13 cellular contexts compared by ENCODE assay signal in genomic region chr2:157831573-157832315, GRCh38. TPM values are rescaled to one million over a fixed set of nuclear protein-coding genes. Genes with fewer than 3 reads are reported as not detected.
A peak's percentile ranks its signal among the peaks of the same experiment; 100 is the strongest.
DNase-seq lines count a peak whose midpoint lies in the region; ATAC-seq and TF ChIP-seq lines count a peak whose summit lies in the region.
"Had no signal": no experiment of that assay in that cellular context is flagged by ENCODE, and none has a peak within 500 bp of the region (broad histone marks: within the 10 kb centered on the region; RNA-seq: fewer than 3 reads in every experiment).

No MANE protein-coding gene starts in this region.

- no peaks in the 10 kb centered on the region for H3K9me3 Mint-ChIP-seq in CD4-positive, CD25-positive, alpha-beta regulatory T cell

- peak overlapping the region; percentile 29 to 63 (median 43) for H3K27ac Mint-ChIP-seq in CD4-positive, CD25-positive, alpha-beta regulatory T cell

- TF ChIP-seq CTCF in adrenal gland (IDR thresholded peaks at IDR 0.05) = no peak
- no peak for TF ChIP-seq CTCF in gastroesophageal sphincter (IDR thresholded peaks at IDR 0.05)
- no peak for TF ChIP-seq CTCF in psoas muscle (IDR thresholded peaks at IDR 0.05)

- no peaks in the 10 kb centered on the region for H3K36me3 ChIP-seq in CD4-positive, CD25-positive, alpha-beta regulatory T cell (ENCODE audit: control insufficient read depth, insufficient read depth, low read length)
- H3K36me3 ChIP-seq in adrenal gland (replicated peaks in 1 of 2) = no peaks in the 10 kb centered on the region
- no peaks in the 10 kb centered on the region for H3K36me3 ChIP-seq in gastroesophageal sphincter
- no peaks in the 10 kb centered on the region for H3K36me3 ChIP-seq in psoas muscle (ENCODE audit: insufficient read depth in 1 of 2, low read depth in 1 of 2)
- H3K36me3 ChIP-seq: cardiac muscle cell had no signal

- no peak overlapping the region for H3K4me3 ChIP-seq in CD4-positive, CD25-positive, alpha-beta regulatory T cell (ENCODE audit: low read depth, low read length)
- no peak overlapping the region for H3K4me3 ChIP-seq in adrenal gland
- H3K4me3 ChIP-seq in gastroesophageal sphincter = no peak overlapping the region
- peak overlapping the region; percentile 11 for H3K4me3 ChIP-seq in psoas muscle
- H3K4me3 ChIP-seq: cardiac muscle cell had no signal

- TF ChIP-seq EP300 in gastroesophageal sphincter (IDR thresholded peaks at IDR 0.05) = no peak

- H3K4me3 Mint-ChIP-seq in CD4-positive, CD25-positive, alpha-beta regulatory T cell = no peak overlapping the region

- DNase-seq in CD4-positive, CD25-positive, alpha-beta regulatory T cell = no peak
- DNase-seq in adrenal gland (no peak), psoas muscle (no peak), T-helper 2 cell (no peak), HK-2 (ENCODE audit: unreplicated experiment) (no peak), NCI-H526 treated with DMSO at 0.1 percent for 48 hours (lab: John Stamatoyannopoulos, UW) (no peak), NOMO-1 treated with dmso at 0.1 percent for 144 hours (lab: John Stamatoyannopoulos, UW; ENCODE audit: unreplicated experiment) (no peak)
- DNase-seq: activated T-cell treated with anti-CD3 and anti-CD28 coated beads for 4 hours, AML-193, KBM-7, NCI-H2081 treated with DMSO at 0.1 percent for 48 hours had no signal

- intact Hi-C loops in adrenal gland (cut with DNase I) = no loop called here
- intact Hi-C loops in psoas muscle (cut with DNase I) = no loop called here

- no peak overlapping the region for H3K27ac ChIP-seq in CD4-positive, CD25-positive, alpha-beta regulatory T cell (ENCODE audit: insufficient read depth, low read length, poor library complexity, severe bottlenecking)
- H3K27ac ChIP-seq in adrenal gland (peak overlapping the region in 4 of 5 donors; percentile 51 to 85 (median 66)), gastroesophageal sphincter (peak overlapping the region; percentile 67 to 78 (median 74)), psoas muscle (peak overlapping the region; percentile 81)
- H3K27ac ChIP-seq: cardiac muscle cell had no signal

- H3K27me3 Mint-ChIP-seq in CD4-positive, CD25-positive, alpha-beta regulatory T cell = no peaks in the 10 kb centered on the region

- TF ChIP-seq POLR2A in adrenal gland (IDR thresholded peaks at IDR 0.05) (no peak), gastroesophageal sphincter (IDR thresholded peaks at IDR 0.05) (no peak)

- peaks cover 42 to 57% (median 45%) of the 10 kb centered on the region in 4 donors for H3K4me1 Mint-ChIP-seq in CD4-positive, CD25-positive, alpha-beta regulatory T cell

- no peaks in the 10 kb centered on the region for H3K27me3 ChIP-seq in CD4-positive, CD25-positive, alpha-beta regulatory T cell (ENCODE audit: control insufficient read depth, insufficient read depth, low read length)
- H3K27me3 ChIP-seq in adrenal gland = no peaks in the 10 kb centered on the region
- H3K27me3 ChIP-seq in gastroesophageal sphincter = no peaks in the 10 kb centered on the region
- no peaks in the 10 kb centered on the region for H3K27me3 ChIP-seq in psoas muscle (ENCODE audit: insufficient read depth in 3 of 3, low read length in 2 of 3)
- H3K27me3 ChIP-seq: cardiac muscle cell had no signal

- ATAC-seq in CD4-positive, CD25-positive, alpha-beta regulatory T cell (ENCODE audit: low read depth in 2 of 2) = no peak
- ATAC-seq in gastroesophageal sphincter (peak; percentile 18), psoas muscle (peak; percentile 23 to 57 (median 42))

- peaks cover 21% of the 10 kb centered on the region for H3K36me3 Mint-ChIP-seq in CD4-positive, CD25-positive, alpha-beta regulatory T cell

- H3K4me1 ChIP-seq in CD4-positive, CD25-positive, alpha-beta regulatory T cell (ENCODE audit: control insufficient read depth, insufficient read depth, low read length, poor library complexity, severe bottlenecking) = peaks cover 16% of the 10 kb centered on the region
- peaks cover 15 to 24% of the 10 kb centered on the region in 2 donors for H3K4me1 ChIP-seq in adrenal gland (replicated peaks in 1 of 2)
- peaks cover 6 to 36% (median 11%) of the 10 kb centered on the region in 3 donors for H3K4me1 ChIP-seq in gastroesophageal sphincter
- H3K4me1 ChIP-seq in psoas muscle = peaks cover 46% of the 10 kb centered on the region

- 87 to 94% (median 91%) methylated on average over 3 of the region's 3 CpGs for WGBS in adrenal gland, 4 donors
- 78 to 100% methylated on average over 1 to 2 of the region's 3 CpGs for WGBS in gastroesophageal sphincter (ENCODE audit: low coverage in 1 of 2), 2 donors
- WGBS in psoas muscle, 3 donors = 65 to 81% (median 67%) methylated on average over 3 of the region's 3 CpGs

- no peaks in the 10 kb centered on the region for H3K9me3 ChIP-seq in CD4-positive, CD25-positive, alpha-beta regulatory T cell (ENCODE audit: control insufficient read depth in 2 of 2, low read length in 2 of 2)
- no peaks in the 10 kb centered on the region for H3K9me3 ChIP-seq in adrenal gland (replicated peaks in 1 of 3)
- no peaks in the 10 kb centered on the region for H3K9me3 ChIP-seq in gastroesophageal sphincter
- H3K9me3 ChIP-seq in psoas muscle = no peaks in the 10 kb centered on the region

RNA-seq across cellular contexts. Expression of gene ACVR1, which starts 44.4 kb away (rescaled TPM):
- total RNA-seq in CD4-positive, CD25-positive, alpha-beta regulatory T cell = 64.2 TPM
- 10 to 100 TPM; 14.1 to 21.4 (median 17.3) TPM for polyA plus RNA-seq in CD4-positive, CD25-positive, alpha-beta regulatory T cell
- 10 to 100 TPM; 10.6 to 25.0 (median 17.9) TPM for total RNA-seq in adrenal gland
- 10 to 100 TPM in 1 of 3 donors, 1 to 10 TPM in 2; 4.6 to 15.1 (median 5.6) TPM for polyA plus RNA-seq in adrenal gland
- 10 to 100 TPM; 17.9 to 41.4 (median 29.9) TPM for total RNA-seq in gastroesophageal sphincter
- 10 to 100 TPM; 23.6 to 28.0 (median 25.4) TPM for total RNA-seq in psoas muscle
- 10 to 100 TPM in 2 of 3 donors, 1 to 10 TPM in 1; 9.5 to 24.1 (median 14.9) TPM for polyA plus RNA-seq in psoas muscle

Comparison
In these comparisons a context has a peak if more than half of its experiments do, and no peak if none do; other contexts are left out.
1. ATAC-seq: peak in gastroesophageal sphincter (single experiment) and psoas muscle (4 of 4); none in CD4-positive, CD25-positive, alpha-beta regulatory T cell (0 of 2).